In genomic region chr14:70188608-70189540, GRCh38 we compare ENCODE assay signal across 8 cellular contexts. TPM values are rescaled to one million over a fixed set of nuclear protein-coding genes. Genes with fewer than 3 reads are reported as not detected.
DNase-seq lines count a peak whose midpoint lies in the region; ATAC-seq and TF ChIP-seq lines count a peak whose summit lies in the region.

Gene SLC8A3, minus strand, starts transcription at chr14:70188951. Its CDS starts 20,529 bp downstream, at chr14:70168422.

- 1 to 10% methylated on average over 34 to 82 of the region's 86 CpGs for WGBS in body of pancreas, 2 donors

- H3K4me1 ChIP-seq in DOHH2 (ENCODE audit: control insufficient read depth, low read length) (peaks cover 5% of the 10 kb centered on the region; the same call in 1 of the 2 replicates), body of pancreas (peaks cover 21% of the 10 kb centered on the region)

- POLR2A ChIA-PET in HEK293T (lab: Yijun Ruan, JAX), result interaction anchor here (1.1 kb wide), 1 partner anchor 92 kb away, joined by 3 read pairs; no protein-coding TSS in a partner anchor

- H3K36me3 ChIP-seq in DOHH2 (ENCODE audit: control insufficient read depth, low read length), result no peaks in the 10 kb centered on the region
- H3K36me3 ChIP-seq in body of pancreas (replicated peaks in 1 of 2; ENCODE audit: insufficient read depth in 1 of 2, low read depth in 2 of 2), result no peaks in the 10 kb centered on the region

- H3K4me2 ChIP-seq in DOHH2 (ENCODE audit: low read length), result peak within 1 kb of the TSS; percentile 40

- DNase-seq in HEK293T (ENCODE audit: extremely low spot score) (peak; percentile 62), NCI-H526 (lab: John Stamatoyannopoulos, UW) (peak; percentile 43 to 87), body of pancreas (peak; percentile 27 to 38 (median 34)), retinal pigment epithelial cell (ENCODE audit: low read depth) (peak; percentile 7), amniotic stem cell (lab: John Stamatoyannopoulos, UW) (no peak)

- no peaks in the 10 kb centered on the region for H3F3A ChIP-seq in DOHH2 (ENCODE audit: control insufficient read depth, insufficient read depth)

- no peak within 1 kb of the TSS for H3K27ac ChIP-seq in DOHH2 (ENCODE audit: low read depth, low read length)
- no peak within 1 kb of the TSS for H3K27ac ChIP-seq in body of pancreas

- ATAC-seq in body of pancreas (peak; percentile 65), HG03175 (IDR thresholded peaks at IDR 0.05; ENCODE audit: unreplicated experiment) (no peak)

- no peak for TF ChIP-seq CTCF in DOHH2 (IDR thresholded peaks at IDR 0.05; ENCODE audit: low read depth, low read length, poor library complexity, severe bottlenecking)
- TF ChIP-seq CTCF in body of pancreas (IDR thresholded peaks at IDR 0.05), result no peak
- no peak for TF ChIP-seq CTCF in retinal pigment epithelial cell (conservative IDR thresholded peaks at IDR 0.05; ENCODE audit: low read depth, low read length)

- CTCF ChIA-PET in HEK293T (lab: Yijun Ruan, JAX), result interaction anchor here (0.9 to 1.0 kb wide), 2 partner anchors 37 to 45 kb away, joined by 3 to 4 read pairs; no protein-coding TSS in a partner anchor

- no peaks in the 10 kb centered on the region for H3K9me3 ChIP-seq in DOHH2 (ENCODE audit: control insufficient read depth, insufficient read depth, low read length)
- H3K9me3 ChIP-seq in body of pancreas, result no peaks in the 10 kb centered on the region

- intact Hi-C loops in body of pancreas (cut with DNase I), result no loop called here

- no peaks in the 10 kb centered on the region for H4K20me1 ChIP-seq in DOHH2 (ENCODE audit: control insufficient read depth, insufficient read depth, low read depth, low read length)

- no peak for TF ChIP-seq POLR2A in body of pancreas (IDR thresholded peaks at IDR 0.05)

- H3K27me3 ChIP-seq in DOHH2 (ENCODE audit: control insufficient read depth, low read length), result peaks cover 60% of the 10 kb centered on the region
- H3K27me3 ChIP-seq in body of pancreas, result peaks cover 0 to 11% of the 10 kb centered on the region in 2 donors

- H3K9me2 ChIP-seq in DOHH2 (replicated peaks; ENCODE audit: control insufficient read depth, low read length), result no peaks in the 10 kb centered on the region

- peak within 1 kb of the TSS; percentile 31 for H3K4me3 ChIP-seq in DOHH2 (ENCODE audit: low read length)
- peak within 1 kb of the TSS in 1 of 2 donors; percentile 28 for H3K4me3 ChIP-seq in body of pancreas
- H3K4me3 ChIP-seq in iPS-11a (ENCODE audit: low read depth, low read length), result peak within 1 kb of the TSS; percentile 72
- H3K4me3 ChIP-seq in retinal pigment epithelial cell (ENCODE audit: low read length), result peak within 1 kb of the TSS; percentile 56

- H3K79me2 ChIP-seq in DOHH2 (ENCODE audit: control insufficient read depth, low read length), result no peaks in the 10 kb centered on the region

TF ChIP-seq in HEK293T, 16 proteins besides CTCF, POLR2A, EP300 and RAD21:
- no peak for TF ChIP-seq ARNT (IDR thresholded peaks at IDR 0.05)
- TF ChIP-seq FOXK2 (IDR thresholded peaks at IDR 0.05), result no peak
- TF ChIP-seq BHLHE40 (IDR thresholded peaks at IDR 0.05; ENCODE audit: borderline replicate concordance), result no peak
- no peak for TF ChIP-seq FOXM1 (IDR thresholded peaks at IDR 0.05; ENCODE audit: borderline replicate concordance)
- TF ChIP-seq SP1 (IDR thresholded peaks at IDR 0.05), result no peak
- TF ChIP-seq ELF4 (IDR thresholded peaks at IDR 0.05), result no peak
- TF ChIP-seq HDGF (IDR thresholded peaks at IDR 0.05; ENCODE audit: borderline replicate concordance), result no peak
- TF ChIP-seq PKNOX1 (IDR thresholded peaks at IDR 0.05), result peak; percentile 54; the same call in 1 of the 2 replicates
- no peak for TF ChIP-seq ZNF384 (IDR thresholded peaks at IDR 0.05)
- no peak for TF ChIP-seq NFRKB (IDR thresholded peaks at IDR 0.05)
- TF ChIP-seq CTBP1 (IDR thresholded peaks at IDR 0.05; ENCODE audit: borderline replicate concordance), result no peak
- no peak for TF ChIP-seq SUZ12 (IDR thresholded peaks at IDR 0.05)
- TF ChIP-seq TARDBP (IDR thresholded peaks at IDR 0.05), result no peak
- TF ChIP-seq FOXA1 (IDR thresholded peaks at IDR 0.05), result no peak
- no peak for TF ChIP-seq LEF1 (IDR thresholded peaks at IDR 0.05; ENCODE audit: borderline replicate concordance)
- TF ChIP-seq L3MBTL2 (conservative IDR thresholded peaks at IDR 0.05), result peak; percentile 48

RNA-seq across cellular contexts. Expression of gene SLC8A3, which starts in this region (rescaled TPM):
- total RNA-seq in body of pancreas, result under 1 TPM; under 0.01 to 0.66 TPM

Comparison
In these comparisons a context has a peak if more than half of its experiments do, and no peak if none do; other contexts are left out.
1. Peak in DNase-seq and ATAC-seq in body of pancreas; RNA of the gene not detected or under 1 TPM.